In the genomic region with DNA sequence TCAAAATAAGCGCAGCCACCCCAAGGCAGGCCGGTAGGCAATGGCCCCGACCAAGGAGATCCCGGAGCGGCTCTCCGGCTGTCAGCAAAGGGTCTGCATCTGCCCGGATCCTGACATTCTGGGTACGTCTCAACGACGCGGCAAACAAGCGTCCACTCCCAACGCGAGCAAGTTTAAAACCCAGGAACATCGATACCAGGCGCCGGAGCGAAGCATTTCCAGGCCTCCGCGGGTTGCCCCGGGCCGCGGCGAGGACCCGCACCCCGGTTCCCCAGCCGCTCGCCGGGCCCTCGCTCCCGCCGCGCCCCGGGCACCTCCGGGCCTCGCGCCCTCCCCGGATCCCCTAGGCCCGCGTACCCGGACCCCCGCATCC, we compare ENCODE assay signal across 8 cellular contexts. TPM values are rescaled to one million over a fixed set of nuclear protein-coding genes. Genes with fewer than 3 reads are reported as not detected.
A peak's percentile ranks its signal among the peaks of the same experiment; 100 is the strongest.
DNase-seq lines count a peak whose midpoint lies in the region; ATAC-seq, FAIRE-seq and TF ChIP-seq lines count a peak whose summit lies in the region.

No MANE protein-coding gene starts in this region.

- 1% methylated on average over 17 of the region's 42 CpGs for WGBS in A549 (ENCODE audit: missing lambda C conversion rate)

- H3K36me3 ChIP-seq in NT2/D1 (ENCODE audit: insufficient read depth, insufficient read length, low read length) (no peaks in the 10 kb centered on the region), neural cell (ENCODE audit: insufficient read depth, low read length) (no peaks in the 10 kb centered on the region)

- H4K20me1 ChIP-seq in neural cell (ENCODE audit: insufficient read depth) = no peaks in the 10 kb centered on the region

- H3K4me1 ChIP-seq in A549 (peaks cover 23% of the 10 kb centered on the region), NT2/D1 (ENCODE audit: insufficient read depth, insufficient read length) (peaks cover 4% of the 10 kb centered on the region), foreskin keratinocyte (peaks cover 13% of the 10 kb centered on the region)

- H3K79me2 ChIP-seq in neural cell (replicated peaks; ENCODE audit: insufficient read depth, low read length) = peaks cover 6% of the 10 kb centered on the region

- H3K27me3 ChIP-seq in NT2/D1 (ENCODE audit: insufficient read depth, insufficient read length) (peaks cover 14% of the 10 kb centered on the region), foreskin keratinocyte (no peaks in the 10 kb centered on the region), neural cell (ENCODE audit: insufficient read depth, low read depth, low read length) (no peaks in the 10 kb centered on the region)

- no peak for TF ChIP-seq EP300 in A549 (IDR thresholded peaks at IDR 0.05)
- TF ChIP-seq EP300 in neural cell (conservative IDR thresholded peaks at IDR 0.05; ENCODE audit: poor library complexity, severe bottlenecking) = no peak

- DNase-seq in A549 (ENCODE audit: low read depth in 1 of 2, low spot score in 1 of 2) (peak; percentile 35 to 48), GM13977 (ENCODE audit: low spot score) (peak; percentile 65), NT2/D1 (ENCODE audit: low read depth, low spot score) (no peak), activated gamma-delta T cell (lab: John Stamatoyannopoulos, UW) (peak; percentile 23), foreskin keratinocyte (peak in 1 of 2 donors; percentile 18), NCI-H446 treated with DMSO at 0.1 percent for 48 hours (lab: John Stamatoyannopoulos, UW) (no peak)

- no peak for TF ChIP-seq CTCF in A549 (IDR thresholded peaks at IDR 0.05)
- no peak for TF ChIP-seq CTCF in GM13977 (IDR thresholded peaks at IDR 0.05; ENCODE audit: extremely low read depth, insufficient read depth, missing control alignments)
- TF ChIP-seq CTCF in foreskin keratinocyte (conservative IDR thresholded peaks at IDR 0.05) = no peak
- TF ChIP-seq CTCF in neural cell (IDR thresholded peaks at IDR 0.05; ENCODE audit: poor library complexity, severe bottlenecking) = no peak

- no peaks in the 10 kb centered on the region for H3F3A ChIP-seq in neural cell (ENCODE audit: insufficient read depth, low read length, poor library complexity, severe bottlenecking)

- FAIRE-seq in A549 (lab: Jason Lieb, UNC) = no peak

- TF ChIP-seq POLR2A in A549 (IDR thresholded peaks at IDR 0.05; ENCODE audit: low read length) = no peak

- peak overlapping the region; percentile 98 for H3K4me2 ChIP-seq in A549
- H3K4me2 ChIP-seq in neural cell (ENCODE audit: low read length) = peak overlapping the region; percentile 90

- CTCF ChIA-PET in A549 (lab: Yijun Ruan, JAX) = no interaction called here

- no peaks in the 10 kb centered on the region for H3K9me2 ChIP-seq in neural cell (ENCODE audit: insufficient read depth, low read length)

- H3K9me3 ChIP-seq in A549 (no peaks in the 10 kb centered on the region), NT2/D1 (ENCODE audit: insufficient read depth, low read length) (no peaks in the 10 kb centered on the region), neural cell (ENCODE audit: low read length) (no peaks in the 10 kb centered on the region)

- H2AFZ ChIP-seq in neural cell (ENCODE audit: low read depth, low read length) = peak overlapping the region; percentile 3

- TF ChIP-seq RAD21 in A549 (conservative IDR thresholded peaks at IDR 0.05 in 1 of 2, IDR thresholded peaks at IDR 0.05 in 1 of 2) (no peak), neural cell (conservative IDR thresholded peaks at IDR 0.05) (no peak)

- H3K9ac ChIP-seq in NT2/D1 (ENCODE audit: insufficient read length, low read depth) (peak overlapping the region; percentile 78), neural cell (ENCODE audit: low read length) (peak overlapping the region; percentile 74)

- H3K27ac ChIP-seq in A549 (peak overlapping the region; percentile 92 to 99), foreskin keratinocyte (peak overlapping the region; percentile 88), neural cell (ENCODE audit: low read length) (peak overlapping the region; percentile 37)

- in situ Hi-C loops in GM13977 (cut with MboI; ENCODE audit: low pct_unique_long_range_greater_than_20kb, low sequenced_read_pairs, unreplicated experiment) = no loop called here

- ATAC-seq in A549 = peak; percentile 45 to 69
- peak; percentile 42 for ATAC-seq in HG02973 (IDR thresholded peaks at IDR 0.05; ENCODE audit: unreplicated experiment)
- peak; percentile 21 for ATAC-seq in foreskin keratinocyte

- POLR2A ChIA-PET in A549 (lab: Yijun Ruan, JAX) = no interaction called here

- H3K4me3 ChIP-seq in A549 = peak overlapping the region; percentile 86
- H3K4me3 ChIP-seq in NT2/D1 (ENCODE audit: insufficient read length, low read depth) = peak overlapping the region; percentile 55
- H3K4me3 ChIP-seq in neural cell (ENCODE audit: low read length) = peak overlapping the region; percentile 70

TF ChIP-seq in A549, 52 proteins besides CTCF, POLR2A, EP300 and RAD21:
- TF ChIP-seq JUN (IDR thresholded peaks at IDR 0.05) (0 out of 5 replicates have a peak, but pooled peaks of 1 of the 2 experiments have one; percentile 14), NR3C1 (IDR thresholded peaks at IDR 0.05) (no peak), PHF8 (IDR thresholded peaks at IDR 0.05; ENCODE audit: borderline replicate concordance, low read depth) (0 out of 2 replicates have a peak, but pooled peaks have one; percentile 31)

TF ChIP-seq in neural cell, 6 proteins besides CTCF, POLR2A, EP300 and RAD21:
- no peak for TF ChIP-seq POLR2AphosphoS5 (IDR thresholded peaks at IDR 0.05)
- TF ChIP-seq, protein P1, sequence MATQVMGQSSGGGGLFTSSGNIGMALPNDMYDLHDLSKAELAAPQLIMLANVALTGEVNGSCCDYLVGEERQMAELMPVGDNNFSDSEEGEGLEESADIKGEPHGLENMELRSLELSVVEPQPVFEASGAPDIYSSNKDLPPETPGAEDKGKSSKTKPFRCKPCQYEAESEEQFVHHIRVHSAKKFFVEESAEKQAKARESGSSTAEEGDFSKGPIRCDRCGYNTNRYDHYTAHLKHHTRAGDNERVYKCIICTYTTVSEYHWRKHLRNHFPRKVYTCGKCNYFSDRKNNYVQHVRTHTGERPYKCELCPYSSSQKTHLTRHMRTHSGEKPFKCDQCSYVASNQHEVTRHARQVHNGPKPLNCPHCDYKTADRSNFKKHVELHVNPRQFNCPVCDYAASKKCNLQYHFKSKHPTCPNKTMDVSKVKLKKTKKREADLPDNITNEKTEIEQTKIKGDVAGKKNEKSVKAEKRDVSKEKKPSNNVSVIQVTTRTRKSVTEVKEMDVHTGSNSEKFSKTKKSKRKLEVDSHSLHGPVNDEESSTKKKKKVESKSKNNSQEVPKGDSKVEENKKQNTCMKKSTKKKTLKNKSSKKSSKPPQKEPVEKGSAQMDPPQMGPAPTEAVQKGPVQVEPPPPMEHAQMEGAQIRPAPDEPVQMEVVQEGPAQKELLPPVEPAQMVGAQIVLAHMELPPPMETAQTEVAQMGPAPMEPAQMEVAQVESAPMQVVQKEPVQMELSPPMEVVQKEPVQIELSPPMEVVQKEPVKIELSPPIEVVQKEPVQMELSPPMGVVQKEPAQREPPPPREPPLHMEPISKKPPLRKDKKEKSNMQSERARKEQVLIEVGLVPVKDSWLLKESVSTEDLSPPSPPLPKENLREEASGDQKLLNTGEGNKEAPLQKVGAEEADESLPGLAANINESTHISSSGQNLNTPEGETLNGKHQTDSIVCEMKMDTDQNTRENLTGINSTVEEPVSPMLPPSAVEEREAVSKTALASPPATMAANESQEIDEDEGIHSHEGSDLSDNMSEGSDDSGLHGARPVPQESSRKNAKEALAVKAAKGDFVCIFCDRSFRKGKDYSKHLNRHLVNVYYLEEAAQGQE (IDR thresholded peaks at IDR 0.05; ENCODE audit: borderline replicate concordance) = peak; percentile 32
TF ChIP-seq in neural cell: peak in this region for 1.

RNA-seq across cellular contexts. Expression of a gene that starts 0.5 kb away (rescaled TPM):
- polyA plus RNA-seq in A549 (2011; rRNA removed) (20.2 and 26.8 TPM in 2 replicates), A549 (2017; fragmentation: RNase III; extraction: RNeasy Plus Mini Kit Qiagen cat#74134 plus additional on column Dnase treatment) (18.7 to 19.8 TPM (median 19.7 TPM) in 3 replicates), foreskin keratinocyte (15.9 and 16.3 TPM in 2 replicates), neural cell (43.0 and 49.6 TPM in 2 replicates)
- polyA plus RNA-seq in A549 (2012; cell fraction: cytosol; rRNA removed) = 13.1 and 16.3 TPM in 2 replicates
- 27.8 and 31.6 TPM in 2 replicates for polyA plus RNA-seq in A549 (2012; cell fraction: nucleus; rRNA removed)
- 22.1 and 35.4 TPM in 2 replicates for polyA minus RNA-seq in A549 (2011; rRNA and poly(A)+ RNA removed)
- total RNA-seq in foreskin keratinocyte = 27.0 and 27.3 TPM in 2 replicates
- 49.8 and 54.3 TPM in 2 replicates for polyA minus RNA-seq in neural cell

RNA-seq across cellular contexts. Expression of a gene that starts 20.3 kb away (rescaled TPM):
- polyA plus RNA-seq in A549 (2011; rRNA removed) (14.0 and 17.6 TPM in 2 replicates), A549 (2017; fragmentation: RNase III; extraction: RNeasy Plus Mini Kit Qiagen cat#74134 plus additional on column Dnase treatment) (7.9 to 9.0 TPM (median 8.4 TPM) in 3 replicates), foreskin keratinocyte (9.3 and 9.9 TPM in 2 replicates), neural cell (11.2 and 17.2 TPM in 2 replicates)
- 11.8 and 13.2 TPM in 2 replicates for polyA plus RNA-seq in A549 (2012; cell fraction: cytosol; rRNA removed)
- polyA plus RNA-seq in A549 (2012; cell fraction: nucleus; rRNA removed) = 6.1 and 7.5 TPM in 2 replicates
- 25.5 and 30.1 TPM in 2 replicates for polyA minus RNA-seq in A549 (2011; rRNA and poly(A)+ RNA removed)
- total RNA-seq in foreskin keratinocyte = 8.0 and 8.8 TPM in 2 replicates
- 12.4 and 15.3 TPM in 2 replicates for polyA minus RNA-seq in neural cell

RNA-seq across cellular contexts. Expression of a gene that starts 36.6 kb away (rescaled TPM):
- polyA plus RNA-seq in A549 (2011; rRNA removed) (170 and 217 TPM in 2 replicates), A549 (2017; fragmentation: RNase III; extraction: RNeasy Plus Mini Kit Qiagen cat#74134 plus additional on column Dnase treatment) (219 to 232 TPM (median 226 TPM) in 3 replicates), foreskin keratinocyte (227 and 229 TPM in 2 replicates), neural cell (110 and 132 TPM in 2 replicates)
- polyA plus RNA-seq in A549 (2012; cell fraction: cytosol; rRNA removed) = 443 and 463 TPM in 2 replicates
- polyA plus RNA-seq in A549 (2012; cell fraction: nucleus; rRNA removed) = 451 and 497 TPM in 2 replicates
- 97.7 and 105 TPM in 2 replicates for polyA minus RNA-seq in A549 (2011; rRNA and poly(A)+ RNA removed)
- 136 and 147 TPM in 2 replicates for total RNA-seq in foreskin keratinocyte
- 28.0 and 31.6 TPM in 2 replicates for polyA minus RNA-seq in neural cell

Comparison
In these comparisons a context has a peak if more than half of its experiments do, and no peak if none do; other contexts are left out.
1. DNase-seq: peak in A549 (2 of 2), GM13977 (single experiment) and activated gamma-delta T cell (single experiment); none in NT2/D1 (single experiment) and NCI-H446 treated with DMSO at 0.1 percent for 48 hours (single experiment).
2. H3K27ac ChIP-seq: peak in every context shown above with its lines; median percentile 96 in A549; 88 in foreskin keratinocyte; 37 in neural cell.
3. Peak in every context shown above with its lines, with median percentiles within 50 percentile points of each other: ATAC-seq and H3K4me3 ChIP-seq.